Comparison of ENCODE assay signal across 9 cellular contexts in the genomic region with DNA sequence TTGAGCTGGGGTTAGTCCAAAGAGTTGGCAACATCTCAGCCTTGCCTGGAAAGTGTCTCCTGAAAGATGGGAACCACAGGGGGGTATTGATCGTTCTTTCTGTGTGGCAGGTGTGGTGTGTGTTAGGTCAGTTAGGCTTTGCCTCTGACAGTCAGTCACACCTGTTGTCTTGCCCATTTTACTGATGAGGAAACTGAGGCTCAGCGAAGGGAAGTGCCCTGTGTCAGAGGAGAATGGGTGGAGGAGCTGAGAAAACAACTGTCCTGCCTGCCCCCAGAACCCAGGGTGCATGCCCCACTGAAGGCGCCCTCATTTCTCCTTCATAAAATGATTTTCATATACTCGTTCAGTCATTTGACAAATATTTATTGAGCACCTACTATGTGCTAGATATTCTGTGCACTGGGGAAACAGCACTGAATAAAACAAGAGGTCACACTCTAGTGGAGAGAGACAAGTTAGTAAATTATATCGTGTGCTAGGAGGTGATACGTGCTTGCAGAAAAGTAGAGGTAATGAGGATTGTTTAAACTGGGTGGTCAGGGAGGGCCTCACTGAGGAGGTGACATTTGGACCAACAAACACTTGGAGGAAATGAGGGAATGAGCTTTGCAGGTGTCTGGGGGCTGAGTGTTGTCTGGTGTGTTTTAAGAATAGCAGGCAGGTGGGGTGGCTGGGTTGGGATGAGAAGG. TPM values are rescaled to one million over a fixed set of nuclear protein-coding genes. Genes with fewer than 3 reads are reported as not detected.
DNase-seq lines count a peak whose midpoint lies in the region; ATAC-seq and TF ChIP-seq lines count a peak whose summit lies in the region.
"Had no signal": no experiment of that assay in that cellular context is flagged by ENCODE, and none has a peak within 500 bp of the region (broad histone marks: within the 10 kb centered on the region; RNA-seq: fewer than 3 reads in every experiment).

No MANE protein-coding gene starts in this region.

- no CpG with 5 or more reads among the region's 6 CpGs for WGBS in H9 (ENCODE audit: extremely low coverage, insufficient read length, low lambda C conversion rate)

- no peak overlapping the region for H3T11ph ChIP-seq in H9 (ENCODE audit: low read length)

- no peak for DNase-seq in AG04449 (ENCODE audit: low read depth, low spot score)
- no peak for DNase-seq in H9
- no peak for DNase-seq in ascending aorta (ENCODE audit: low spot score in 2 of 2)
- DNase-seq in mesothelial cell of epicardium (ENCODE audit: low spot score in 2 of 2, unreplicated experiment in 2 of 2): no peak
- no peak for DNase-seq in NOMO-1 treated with DMSO at 0.1 percent for 48 hours (lab: John Stamatoyannopoulos, UW; ENCODE audit: unreplicated experiment)
- DNase-seq in NCI-H1436 (lab: John Stamatoyannopoulos, UW): no peak
- no peak for DNase-seq in G401 (ENCODE audit: low spot score)

- no peak overlapping the region for H3K4ac ChIP-seq in H9 (ENCODE audit: low read depth, low read length)

- POLR2A ChIA-PET in AG04449 (lab: Yijun Ruan, JAX): no interaction called here

- H3K23ac ChIP-seq in H9 (ENCODE audit: insufficient read length, low read depth, low read length): no peak overlapping the region

- H3K4me3 ChIP-seq in AG04449 (ENCODE audit: low read depth, low read length): peak overlapping the region; percentile 89
- H3K4me3 ChIP-seq in ascending aorta: peak overlapping the region; percentile 52 to 88

- peaks cover 19% of the 10 kb centered on the region for H3K23me2 ChIP-seq in H9 (ENCODE audit: insufficient read length, low read depth, low read length, poor library complexity, severe bottlenecking)

- H3K9me3 Mint-ChIP-seq in H9 (no peaks in the 10 kb centered on the region; a peak in 3 of 5 replicates), mesothelial cell of epicardium (no peaks in the 10 kb centered on the region)

- no peak for TF ChIP-seq CTCF in AG04449 (IDR thresholded peaks at IDR 0.05; ENCODE audit: insufficient read depth, low read length, missing control alignments)
- no peak for TF ChIP-seq CTCF in H9 (conservative IDR thresholded peaks at IDR 0.05)
- TF ChIP-seq CTCF in ascending aorta (IDR thresholded peaks at IDR 0.05): no peak
- no peak for TF ChIP-seq CTCF in mesothelial cell of epicardium (IDR thresholded peaks at IDR 0.05; ENCODE audit: unreplicated experiment)

- peaks cover 30 to 40% (median 34%) of the 10 kb centered on the region in 3 experiments; a peak in 6 of 7 replicates for H3K36me3 Mint-ChIP-seq in H9 (ENCODE audit: insufficient read depth in 1 of 3, low read depth in 3 of 3)
- peaks cover 3% of the 10 kb centered on the region for H3K36me3 Mint-ChIP-seq in mesothelial cell of epicardium

- H4K5ac ChIP-seq in H9 (ENCODE audit: insufficient read length, low read depth, low read length): no peak overlapping the region

- no peak overlapping the region for H3K27ac Mint-ChIP-seq in H9
- H3K27ac Mint-ChIP-seq in mesothelial cell of epicardium: no peak overlapping the region

- H3K18ac ChIP-seq in H9 (ENCODE audit: insufficient read length, low read depth, low read length): no peak overlapping the region

- H4K91ac ChIP-seq in H9 (ENCODE audit: insufficient read length, low read depth, low read length): no peak overlapping the region

- peaks cover 2% of the 10 kb centered on the region; the same call in 1 of the 2 replicates for H3K27me3 Mint-ChIP-seq in H9 (ENCODE audit: low read depth)
- peaks cover 33% of the 10 kb centered on the region for H3K27me3 Mint-ChIP-seq in mesothelial cell of epicardium (ENCODE audit: low read depth)

- no peak overlapping the region for H2BK5ac ChIP-seq in H9 (ENCODE audit: insufficient read length, low read length)

- no peak overlapping the region for H4K8ac ChIP-seq in H9 (replicated peaks; ENCODE audit: insufficient read length, low read depth, low read length)

- no peak for ATAC-seq in GM18873 (IDR thresholded peaks at IDR 0.05; ENCODE audit: low FRiP score, unreplicated experiment)
- ATAC-seq: Panc1 had no signal

- H3K4me1 Mint-ChIP-seq in H9 (peaks cover 37 to 45% of the 10 kb centered on the region in 2 experiments), mesothelial cell of epicardium (peaks cover 22% of the 10 kb centered on the region)

- no peak overlapping the region for H2BK12ac ChIP-seq in H9 (ENCODE audit: insufficient read length, low read depth, low read length)

- H3K4me1 ChIP-seq in H9 (ENCODE audit: insufficient read depth, low read length) (peaks cover 2% of the 10 kb centered on the region; the same call in 1 of the 2 replicates), ascending aorta (peaks cover 11 to 15% of the 10 kb centered on the region in 2 donors)

- H3K27me3 ChIP-seq in H9 (ENCODE audit: insufficient read depth, low read length): no peaks in the 10 kb centered on the region
- no peaks in the 10 kb centered on the region for H3K27me3 ChIP-seq in ascending aorta

- no peak overlapping the region; the same call in 1 of the 2 replicates for H3K14ac ChIP-seq in H9 (ENCODE audit: insufficient read depth, low read length)

- H3K9me3 ChIP-seq in H9 (ENCODE audit: control insufficient read depth, low read depth, low read length): no peaks in the 10 kb centered on the region
- no peaks in the 10 kb centered on the region for H3K9me3 ChIP-seq in ascending aorta

- H2BK15ac ChIP-seq in H9 (ENCODE audit: low read depth, low read length): no peak overlapping the region

- H3K56ac ChIP-seq in H9 (ENCODE audit: insufficient read length, low read depth, low read length): no peak overlapping the region

- no peaks in the 10 kb centered on the region; the same call in 1 of the 2 replicates for H3K79me2 ChIP-seq in H9 (ENCODE audit: insufficient read depth, low read length)

- H3K4me3 Mint-ChIP-seq in H9 (peak overlapping the region; percentile 93 to 97), mesothelial cell of epicardium (peak overlapping the region; percentile 82)

- no peak overlapping the region for H2AK5ac ChIP-seq in H9 (ENCODE audit: insufficient read length, low read length)

- H3K9ac ChIP-seq in H9 (ENCODE audit: extremely low read depth, insufficient read length, low read length): no peak overlapping the region

- H2BK120ac ChIP-seq in H9 (ENCODE audit: low read depth, low read length, poor library complexity, severe bottlenecking): no peak overlapping the region

- peaks cover 17 to 31% of the 10 kb centered on the region in 2 donors for H3K36me3 ChIP-seq in ascending aorta

- CTCF ChIA-PET in AG04449 (lab: Yijun Ruan, JAX): interaction anchor here (0.7 to 6.5 kb wide), 2 partner anchors 13 to 63 kb away, joined by 3 to 104 read pairs; a partner anchor contains a TSS

- H3K27ac ChIP-seq in H9 (ENCODE audit: insufficient read length, low read depth, low read length): no peak overlapping the region
- H3K27ac ChIP-seq in ascending aorta: peak overlapping the region; percentile 62 to 69

- no peak overlapping the region for H2BK20ac ChIP-seq in H9 (ENCODE audit: low read depth, low read length, poor library complexity, severe bottlenecking)

- no peaks in the 10 kb centered on the region for H4K20me1 ChIP-seq in H9 (ENCODE audit: control insufficient read depth, insufficient read depth, insufficient read length)

- intact Hi-C loops in ascending aorta (cut with DNase I): loop anchor here (5.0 kb wide), 1 partner anchor 111 kb away; a partner anchor contains a TSS

- peak overlapping the region; percentile 68 for H3K4me2 ChIP-seq in H9 (ENCODE audit: insufficient read depth, insufficient read length, low read length)

- no peaks in the 10 kb centered on the region for H3K79me1 ChIP-seq in H9 (ENCODE audit: insufficient read depth, low read depth, low read length, poor library complexity, severe bottlenecking)

- in situ Hi-C loops in G401 (cut with HindIII; ENCODE audit: low sequenced_read_pairs): no loop called here

- H2AFZ ChIP-seq in H9 (ENCODE audit: low read length): no peak overlapping the region

RNA-seq across cellular contexts. Expression of a gene that starts 1.6 kb away (rescaled TPM):
- total RNA-seq in H9 (2021): 83.7 and 100 TPM in 2 replicates
- 138 TPM for total RNA-seq in ascending aorta
- total RNA-seq in mesothelial cell of epicardium: 23.1 to 27.0 TPM (median 24.7 TPM) in 3 replicates
- total RNA-seq in G401 (2014; rRNA removed; shearing (Covaris generic)): not detected in 2 replicates

RNA-seq across cellular contexts. Expression of a gene that starts 13.1 kb away (rescaled TPM):
- total RNA-seq in H9 (2021) (8.2 and 9.0 TPM in 2 replicates), ascending aorta (not detected), mesothelial cell of epicardium (0.41 to 1.3 TPM (median 0.69 TPM) in 3 replicates)
- not detected in 2 replicates for total RNA-seq in G401 (2014; rRNA removed; shearing (Covaris generic))

RNA-seq across cellular contexts. Expression of a gene that starts 17.5 kb away (rescaled TPM):
- 6.8 and 7.7 TPM in 2 replicates for total RNA-seq in H9 (2021)
- 34.8 TPM for total RNA-seq in ascending aorta
- total RNA-seq in mesothelial cell of epicardium: 2.8 to 4.3 TPM (median 3.6 TPM) in 3 replicates
- not detected in 2 replicates for total RNA-seq in G401 (2014; rRNA removed; shearing (Covaris generic))

RNA-seq across cellular contexts. Expression of a gene that starts 21.3 kb away (rescaled TPM):
- total RNA-seq in H9 (2021) (2.6 and 3.2 TPM in 2 replicates), ascending aorta (59.3 TPM), mesothelial cell of epicardium (1.1 to 2.0 TPM (median 1.4 TPM) in 3 replicates)
- total RNA-seq in G401 (2014; rRNA removed; shearing (Covaris generic)): 0.06 and 0.07 TPM in 2 replicates

RNA-seq across cellular contexts. Expression of a gene that starts 40.5 kb away (rescaled TPM):
- total RNA-seq in H9 (2021) (1.5 TPM in 2 replicates), ascending aorta (not detected), mesothelial cell of epicardium (5.5 to 8.3 TPM (median 6.6 TPM) in 3 replicates)
- not detected in 2 replicates for total RNA-seq in G401 (2014; rRNA removed; shearing (Covaris generic))

Comparison
In these comparisons a context has a peak if more than half of its experiments do, and no peak if none do; other contexts are left out.
1. RNA of a gene that starts 1.6 kb away (total RNA-seq): 138 TPM in ascending aorta (single experiment), 83.7 to 100 TPM in H9 and 23.1 to 27.0 TPM in mesothelial cell of epicardium; not detected in G401; every median in the first group is over 10 times any median in the second.